Comparison of ENCODE assay signal across 12 cellular contexts in the genomic region with DNA sequence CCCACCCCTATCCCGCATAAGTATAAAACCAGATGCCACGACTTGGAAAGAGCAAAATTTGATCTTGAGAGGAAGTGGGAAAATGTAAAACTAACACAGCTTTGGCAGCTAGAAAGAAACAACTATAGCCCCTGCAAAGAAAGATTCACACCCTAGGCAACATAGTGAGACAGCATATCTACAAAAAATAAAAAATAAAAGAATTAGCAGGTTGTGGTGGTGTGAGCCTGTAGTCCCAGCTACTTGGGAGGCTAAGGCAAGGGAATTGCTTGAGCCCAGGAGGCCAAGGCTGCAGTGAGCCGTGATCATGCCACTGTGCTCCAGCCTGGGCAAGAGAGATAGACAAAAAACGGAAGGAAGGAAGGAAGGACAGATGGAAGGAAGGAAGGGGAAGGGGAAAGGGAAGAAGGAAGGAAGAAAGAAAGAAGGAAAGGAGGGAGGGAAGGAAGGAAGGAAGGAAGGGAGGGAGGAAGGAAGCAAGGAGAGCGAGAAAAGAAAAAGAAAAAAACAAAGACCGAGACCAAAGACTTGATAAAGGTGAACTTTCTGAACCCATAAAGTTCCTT. TPM values are rescaled to one million over a fixed set of nuclear protein-coding genes. Genes with fewer than 3 reads are reported as not detected.
DNase-seq lines count a peak whose midpoint lies in the region; ATAC-seq and TF ChIP-seq lines count a peak whose summit lies in the region.
"Had no signal": no experiment of that assay in that cellular context is flagged by ENCODE, and none has a peak within 500 bp of the region (broad histone marks: within the 10 kb centered on the region; RNA-seq: fewer than 3 reads in every experiment).

No MANE protein-coding gene starts in this region.

- no peak for TF ChIP-seq EP300 in ovary (IDR thresholded peaks at IDR 0.05)

- H3K4me2 ChIP-seq in PC-3 (ENCODE audit: low read length): peak overlapping the region; percentile 77

- no peaks in the 10 kb centered on the region for H3K27me3 ChIP-seq in PC-3 (ENCODE audit: low read length)
- no peaks in the 10 kb centered on the region for H3K27me3 ChIP-seq in ovary

- WGBS in ovary, 3 donors: 61 to 67% (median 62%) methylated on average over 6 of the region's 6 CpGs

- no peak overlapping the region for H3K9ac ChIP-seq in PC-3 (ENCODE audit: low read length)

- CTCF ChIA-PET in PC-3 (lab: Charles Lee): interaction anchor here (2.0 kb wide), 1 partner anchor 86 kb away, joined by 13 read pairs; no protein-coding TSS in a partner anchor

- peak overlapping the region; percentile 22 for H3K4me3 ChIP-seq in GM12865 (ENCODE audit: low read depth, low read length)
- H3K4me3 ChIP-seq in PC-3 (ENCODE audit: low read length): no peak overlapping the region
- H3K4me3 ChIP-seq in skin epidermis: no peak overlapping the region
- no peak overlapping the region for H3K4me3 ChIP-seq in ovary
- H3K4me3 ChIP-seq: mucosa of descending colon had no signal

- H3F3A ChIP-seq in PC-3 (ENCODE audit: low read length, unreplicated experiment): no peaks in the 10 kb centered on the region

- no peak for TF ChIP-seq CTCF in GM12865 (IDR thresholded peaks at IDR 0.05; ENCODE audit: insufficient read depth, low read depth, low read length, missing control alignments)
- TF ChIP-seq CTCF in PC-3 (conservative IDR thresholded peaks at IDR 0.05; ENCODE audit: low read depth, low read length): no peak
- TF ChIP-seq CTCF in ovary (IDR thresholded peaks at IDR 0.05): no peak

- H4K20me1 ChIP-seq in PC-3 (ENCODE audit: low read length): no peaks in the 10 kb centered on the region

- DNase-seq in GM12865 (ENCODE audit: low read depth) (no peak), PC-3 (no peak), epithelial cell of prostate (ENCODE audit: low read depth, low spot score) (no peak), ovary (no peak), hypothalamus (lab: John Stamatoyannopoulos, UW) (no peak)
- DNase-seq: cortex of kidney, DMS79 treated with DMSO at 0.1 percent for 48 hours, GOT3, mucosa of descending colon, NCI-H446 had no signal

- H3K9me2 ChIP-seq in PC-3 (replicated peaks; ENCODE audit: low read length): no peaks in the 10 kb centered on the region

- H3K36me3 ChIP-seq in PC-3 (ENCODE audit: low read depth, low read length) (no peaks in the 10 kb centered on the region), ovary (no peaks in the 10 kb centered on the region)

- H3K27ac ChIP-seq in PC-3 (ENCODE audit: low read length) (peak overlapping the region; percentile 73; the same call in 1 of the 2 replicates), epithelial cell of prostate (peak overlapping the region; percentile 75), skin epidermis (peak overlapping the region in 14 of 21 experiments; percentile 19 to 89 (median 72)), ovary (no peak overlapping the region)

- no peaks in the 10 kb centered on the region for H3K79me2 ChIP-seq in PC-3 (ENCODE audit: low read length)

- TF ChIP-seq POLR2A in ovary (IDR thresholded peaks at IDR 0.05): no peak

- intact Hi-C loops in PC-3 (cut with micrococcal nuclease) (no loop called here), ovary (cut with DNase I) (loop anchor here in 1 of 4 donors (10.0 kb wide), 1 partner anchor 161 kb away; a partner anchor contains a TSS)

- POLR2A ChIA-PET in PC-3 (lab: Charles Lee; ENCODE audit: unreplicated experiment): no interaction called here

- peaks cover 25% of the 10 kb centered on the region for H3K4me1 ChIP-seq in PC-3 (ENCODE audit: insufficient read depth, low read length)
- H3K4me1 ChIP-seq in ovary (ENCODE audit: insufficient read depth): peaks cover 9% of the 10 kb centered on the region

- H3K9me3 ChIP-seq in PC-3 (ENCODE audit: low read length): no peaks in the 10 kb centered on the region
- no peaks in the 10 kb centered on the region for H3K9me3 ChIP-seq in ovary
- H3K9me3 ChIP-seq: mucosa of descending colon had no signal

- ATAC-seq in PC-3: no peak
- ATAC-seq in HG03025 (IDR thresholded peaks at IDR 0.05; ENCODE audit: low FRiP score, unreplicated experiment): no peak
- ATAC-seq: mucosa of descending colon had no signal

- no TSS peak for BruUV-seq in PC-3 (replicated peaks; lab: Mats Ljungman, UMichigan)

- H2AFZ ChIP-seq in PC-3 (ENCODE audit: low read length): peak overlapping the region; percentile 8; the same call in 1 of the 2 replicates

RNA-seq across cellular contexts. Expression of a gene that starts 25.4 kb away (rescaled TPM):
- total RNA-seq in PC-3 (2014; rRNA removed) (19.0 TPM in 2 replicates), ovary (10 to 100 TPM; 22.2 to 67.6 (median 59.1) TPM)
- 100 to 1,000 TPM in 1 of 2 donors, 10 to 100 TPM in 1; 46.4 to 118 TPM for polyA plus RNA-seq in ovary

Comparison
In these comparisons a context has a peak if more than half of its experiments do, and no peak if none do; other contexts are left out.
1. H3K27ac ChIP-seq: peak in PC-3 (single experiment), epithelial cell of prostate (single experiment) and skin epidermis (14 of 21); none in ovary (0 of 2).